In genomic region chr1:203038217-203038741, GRCh38 we compare ENCODE assay signal across 1 cellular context.
TF ChIP-seq lines count a peak whose summit lies in the region.

No MANE protein-coding gene starts in this region.

TF ChIP-seq in GM23338, 12 proteins besides CTCF, POLR2A, EP300 and RAD21 (continued from another document):
- TF ChIP-seq ZNF462 (CRISPR knock-in tag; IDR thresholded peaks at IDR 0.05) = no peak
- no peak for TF ChIP-seq ZNF114 (CRISPR knock-in tag; IDR thresholded peaks at IDR 0.05)
- no peak for TF ChIP-seq NANOG (IDR thresholded peaks at IDR 0.05; ENCODE audit: borderline replicate concordance)
- no peak for TF ChIP-seq CREB1 (CRISPR knock-in tag; IDR thresholded peaks at IDR 0.05; ENCODE audit: low read depth)
- TF ChIP-seq JUNB (IDR thresholded peaks at IDR 0.05; ENCODE audit: unreplicated experiment) = no peak
TF ChIP-seq in GM23338: peak in this region for 0.
